In genomic region chr10:6145979-6146432, GRCh38 we compare ENCODE assay signal across 8 cellular contexts. TPM values are rescaled to one million over a fixed set of nuclear protein-coding genes. Genes with fewer than 3 reads are reported as not detected.
DNase-seq lines count a peak whose midpoint lies in the region; ATAC-seq, FAIRE-seq and TF ChIP-seq lines count a peak whose summit lies in the region.

No MANE protein-coding gene starts in this region.

- no peak for DNase-seq in activated naive CD4-positive, alpha-beta T cell treated with anti-CD3 and anti-CD28 coated beads, Interleukin-2, amount 10 ng/mL, durations not matched to agents 7 days and 5 days
- no peak for DNase-seq in activated naive CD4-positive, alpha-beta T cell treated with anti-CD3 and anti-CD28 coated beads, Interleukin-2, amount 50 U/mL, for 16 hours
- DNase-seq in GM12878 (ENCODE audit: low read depth, low spot score) = no peak
- DNase-seq in lung (ENCODE audit: low spot score) = no peak
- no peak for DNase-seq in upper lobe of left lung
- no peak for DNase-seq in OCI-M2 (lab: John Stamatoyannopoulos, UW; ENCODE audit: unreplicated experiment)
- no peak for DNase-seq in stimulated activated CD4-positive, alpha-beta T cell treated with anti-CD3 and anti-CD28 coated beads, Interleukin-12 subunit alpha, Interleukin-12 subunit beta, amount 100 ng/mL, for 4 hours

- POLR2A ChIA-PET in GM12878 (lab: Charles Lee) = interaction anchor here (1.0 kb wide), 1 partner anchor 10 kb away, joined by 3 read pairs; no protein-coding TSS in a partner anchor

- H3K4me2 ChIP-seq in GM12878 (ENCODE audit: control insufficient read depth, insufficient read depth) = peak overlapping the region; percentile 91

- intact Hi-C loops in GM12878 (cut with micrococcal nuclease; ENCODE audit: unreplicated experiment) = no loop called here

- RAD21 ChIA-PET in GM12878 (lab: Charles Lee; ENCODE audit: unreplicated experiment) = interaction anchor here (1.1 to 8.1 kb wide), 3 partner anchors 10 to 261 kb away, joined by 3 to 69 read pairs (median 9); no protein-coding TSS in a partner anchor

- TF ChIP-seq POLR2A in GM12878 (IDR thresholded peaks at IDR 0.05; ENCODE audit: low read depth, low read length) (no peak), upper lobe of left lung (IDR thresholded peaks at IDR 0.05) (peak in 1 of 4 donors; percentile 16)

- peak overlapping the region; percentile 55 for H3K27ac Mint-ChIP-seq in activated naive CD4-positive, alpha-beta T cell treated with anti-CD3 and anti-CD28 coated beads, Interleukin-2, amount 10 ng/mL, durations not matched to agents 7 days and 5 days

- no peak for FAIRE-seq in GM12878 (lab: Jason Lieb, UNC)

- ATAC-seq in GM12878 = no peak
- no peak for ATAC-seq in lung (ENCODE audit: insufficient read depth, low FRiP score)
- no peak for ATAC-seq in upper lobe of left lung (ENCODE audit: low FRiP score in 2 of 2)
- ATAC-seq in GM18498 (IDR thresholded peaks at IDR 0.05; ENCODE audit: unreplicated experiment) = no peak

- in situ Hi-C loops in GM12878 (cut with MboI) = no loop called here

- H3K27ac ChIP-seq in GM12878 (ENCODE audit: control insufficient read depth, insufficient read depth) (no peak overlapping the region), lung (ENCODE audit: low read depth in 1 of 2, low read length in 1 of 2) (no peak overlapping the region), upper lobe of left lung (peak overlapping the region in 3 of 4 donors; percentile 82 to 95 (median 91))

- H3K4me3 ChIP-seq in GM12878 (peak overlapping the region; percentile 88), lung (peak overlapping the region; percentile 73), upper lobe of left lung (peak overlapping the region; percentile 59 to 96 (median 88))

- CTCF ChIA-PET in activated naive CD4-positive, alpha-beta T cell treated with anti-CD3 and anti-CD28 coated beads, Interleukin-2, amount 10 ng/mL, durations not matched to agents 7 days and 5 days (lab: Charles Lee) = no interaction called here
- CTCF ChIA-PET in GM12878 (lab: Yijun Ruan, JAX) = interaction anchor here (1.1 to 1.2 kb wide), 4 partner anchors 10 to 260 kb away, joined by 3 to 5 read pairs (median 4); no protein-coding TSS in a partner anchor

- H3K9me3 ChIP-seq in GM12878 (replicated peaks; ENCODE audit: control insufficient read depth, insufficient read depth, low read length) (no peaks in the 10 kb centered on the region), lung (ENCODE audit: control insufficient read depth in 2 of 2, insufficient read depth in 1 of 2, low read length in 1 of 2) (no peaks in the 10 kb centered on the region), upper lobe of left lung (no peaks in the 10 kb centered on the region)

- H3K27me3 Mint-ChIP-seq in activated naive CD4-positive, alpha-beta T cell treated with anti-CD3 and anti-CD28 coated beads, Interleukin-2, amount 10 ng/mL, durations not matched to agents 7 days and 5 days = no peaks in the 10 kb centered on the region

- TF ChIP-seq RAD21 in GM12878 (IDR thresholded peaks at IDR 0.05; ENCODE audit: insufficient read depth, low read depth, low read length) = no peak

- no peaks in the 10 kb centered on the region for H3K36me3 ChIP-seq in GM12878 (ENCODE audit: control insufficient read depth in 2 of 2, insufficient read depth in 2 of 2, low read length in 1 of 2)
- H3K36me3 ChIP-seq in lung (ENCODE audit: control insufficient read depth in 2 of 2, insufficient read depth in 2 of 2, low read length in 2 of 2) = no peaks in the 10 kb centered on the region
- peaks cover 0 to 9% (median 0%) of the 10 kb centered on the region in 4 donors for H3K36me3 ChIP-seq in upper lobe of left lung

- SMC1A ChIA-PET in GM12878 (lab: Charles Lee; ENCODE audit: uncharacterized antibody, unreplicated experiment) = interaction anchor here (1.1 to 1.6 kb wide), 3 partner anchors 54 to 255 kb away, joined by 3 to 6 read pairs (median 3); no protein-coding TSS in a partner anchor

- H3K9me3 Mint-ChIP-seq in activated naive CD4-positive, alpha-beta T cell treated with anti-CD3 and anti-CD28 coated beads, Interleukin-2, amount 10 ng/mL, durations not matched to agents 7 days and 5 days = no peaks in the 10 kb centered on the region

- no peaks in the 10 kb centered on the region for H3K27me3 ChIP-seq in GM12878 (replicated peaks in 1 of 2; ENCODE audit: control insufficient read depth in 2 of 2, insufficient read depth in 2 of 2, low read length in 1 of 2)
- H3K27me3 ChIP-seq in lung (ENCODE audit: control insufficient read depth, insufficient read depth) = no peaks in the 10 kb centered on the region
- no peaks in the 10 kb centered on the region for H3K27me3 ChIP-seq in upper lobe of left lung

- H3K4me1 ChIP-seq in GM12878 (ENCODE audit: control insufficient read depth, insufficient read depth, low read length) (peaks cover 43% of the 10 kb centered on the region), lung (ENCODE audit: control insufficient read depth in 2 of 2, insufficient read depth in 2 of 2, low read length in 2 of 2) (peaks cover 0 to 4% of the 10 kb centered on the region in 2 donors), upper lobe of left lung (peaks cover 22 to 50% (median 26%) of the 10 kb centered on the region in 4 donors)

- no peak overlapping the region for H2AFZ ChIP-seq in GM12878 (ENCODE audit: control insufficient read depth, low read depth, low read length)

- H3K79me2 ChIP-seq in GM12878 (ENCODE audit: control insufficient read depth, insufficient read depth, low read length) = peaks cover 12% of the 10 kb centered on the region; the same call in 1 of the 2 replicates

- peaks cover 77% of the 10 kb centered on the region for H3K4me1 Mint-ChIP-seq in activated naive CD4-positive, alpha-beta T cell treated with anti-CD3 and anti-CD28 coated beads, Interleukin-2, amount 10 ng/mL, durations not matched to agents 7 days and 5 days

- H3K36me3 Mint-ChIP-seq in activated naive CD4-positive, alpha-beta T cell treated with anti-CD3 and anti-CD28 coated beads, Interleukin-2, amount 10 ng/mL, durations not matched to agents 7 days and 5 days = peaks cover 30% of the 10 kb centered on the region

- WGBS in GM12878 (ENCODE audit: insufficient coverage, insufficient replicate concordance, low lambda C conversion rate, missing lambda C conversion rate) = 58% methylated on average over 15 of the region's 15 CpGs
- WGBS in lung, 2 donors = 62 to 65% methylated on average over 14 to 15 of the region's 15 CpGs
- 53 to 68% methylated on average over 13 to 15 of the region's 15 CpGs for WGBS in upper lobe of left lung, 2 donors

- peak overlapping the region; percentile 68; the same call in 1 of the 2 replicates for H3K9ac ChIP-seq in GM12878 (ENCODE audit: control insufficient read depth, insufficient read depth, low read length)

- peak overlapping the region; percentile 83 for H3K4me3 Mint-ChIP-seq in activated naive CD4-positive, alpha-beta T cell treated with anti-CD3 and anti-CD28 coated beads, Interleukin-2, amount 10 ng/mL, durations not matched to agents 7 days and 5 days

- no peaks in the 10 kb centered on the region for H4K20me1 ChIP-seq in GM12878 (ENCODE audit: control insufficient read depth, insufficient read depth)

- no TSS peak for BruUV-seq in GM12878 (replicated peaks; lab: Mats Ljungman, UMichigan)

- TF ChIP-seq EP300 in GM12878 (IDR thresholded peaks at IDR 0.05; ENCODE audit: borderline replicate concordance in 1 of 2, control insufficient read depth in 1 of 2, low read depth in 2 of 2, low read length in 2 of 2) = no peak
- no peak for TF ChIP-seq EP300 in upper lobe of left lung (IDR thresholded peaks at IDR 0.05)

- TF ChIP-seq CTCF in GM12878 (IDR thresholded peaks at IDR 0.05 in 2 of 3, conservative IDR thresholded peaks at IDR 0.05 in 1 of 3; ENCODE audit: control insufficient read depth in 2 of 3, extremely low read depth in 1 of 3, insufficient read depth in 1 of 3, low read depth in 3 of 3, low read length in 3 of 3) (no peak), lung (IDR thresholded peaks at IDR 0.05; ENCODE audit: control extremely low read depth, extremely low read depth) (no peak), upper lobe of left lung (IDR thresholded peaks at IDR 0.05) (no peak)

RNA-seq across cellular contexts. Expression of gene PFKFB3, which starts 56.7 kb away (rescaled TPM):
- 217 and 258 TPM in 2 replicates for total RNA-seq in GM12878 (2013; cell fraction: nucleolus; rRNA removed)
- total RNA-seq in GM12878 (2014; rRNA removed) (13.0 and 14.7 TPM in 2 replicates), GM12878 (2014; rRNA removed; fragmentation: Illumina TruSeq; extraction: Trizol) (7.9 and 8.1 TPM in 2 replicates), GM12878 (2021) (23.5 and 26.8 TPM in 2 replicates), lung (10 to 100 TPM; 40.0 to 92.6 TPM), upper lobe of left lung (100 to 1,000 TPM in 1 of 6 donors, 10 to 100 TPM in 5; 48.2 to 236 (median 83.5) TPM)
- polyA plus RNA-seq in GM12878 (2011; ENCODE audit: low read depth) = 6.9 TPM
- polyA plus RNA-seq in GM12878 (2011; rRNA removed) (21.8 and 46.7 TPM in 2 replicates), GM12878 (2014; fragmentation: Illumina TruSeq; extraction: Trizol) (10.2 and 14.2 TPM in 2 replicates), GM12878 (2014; fragmentation: Nextera tagmentation; extraction: Ambion mirVana) (1 to 10 TPM; 1.6 to 2.6 TPM), GM12878 (2014; rRNA removed) (13.3 and 14.6 TPM in 2 replicates), GM12878 (2016; fragmentation: Nextera tagmentation; extraction: Ambion mirVana) (10 to 100 TPM; 18.8 to 19.4 TPM), lung (100 to 1,000 TPM in 1 of 2 donors, 10 to 100 TPM in 1; 11.4 to 234 TPM)
- 38.7 and 47.0 TPM in 2 replicates for polyA plus RNA-seq in GM12878 (2011; cell fraction: cytosol; rRNA removed)
- polyA plus RNA-seq in GM12878 (2011; cell fraction: nucleus; rRNA removed) = 115 and 127 TPM in 2 replicates
- polyA plus RNA-seq in GM12878 (2012) = 14.6 and 20.5 TPM in 2 replicates
- 48.5 and 62.2 TPM in 2 replicates for polyA minus RNA-seq in GM12878 (2011; rRNA and poly(A)+ RNA removed)
- 12.2 and 18.8 TPM in 2 replicates for polyA minus RNA-seq in GM12878 (2011; cell fraction: cytosol; rRNA and poly(A)+ RNA removed)
- polyA minus RNA-seq in GM12878 (2011; cell fraction: nucleus; rRNA and poly(A)+ RNA removed) = 57.4 and 65.9 TPM in 2 replicates

RNA-seq across cellular contexts. Expression of gene RBM17, which starts 57.2 kb away (rescaled TPM):
- total RNA-seq in GM12878 (2013; cell fraction: nucleolus; rRNA removed) = 136 and 141 TPM in 2 replicates
- total RNA-seq in GM12878 (2014; rRNA removed) = 38.3 and 49.0 TPM in 2 replicates
- 85.7 and 94.1 TPM in 2 replicates for total RNA-seq in GM12878 (2014; rRNA removed; fragmentation: Illumina TruSeq; extraction: Trizol)
- 101 and 106 TPM in 2 replicates for total RNA-seq in GM12878 (2021)
- polyA plus RNA-seq in GM12878 (2011; ENCODE audit: low read depth) = 52.6 TPM
- polyA plus RNA-seq in GM12878 (2011; rRNA removed) = 64.5 and 65.3 TPM in 2 replicates
- polyA plus RNA-seq in GM12878 (2011; cell fraction: cytosol; rRNA removed) = 33.5 and 38.9 TPM in 2 replicates
- 130 and 190 TPM in 2 replicates for polyA plus RNA-seq in GM12878 (2011; cell fraction: nucleus; rRNA removed)
- polyA plus RNA-seq in GM12878 (2012) = 73.3 and 80.2 TPM in 2 replicates
- polyA plus RNA-seq in GM12878 (2014; fragmentation: Illumina TruSeq; extraction: Trizol) = 156 and 160 TPM in 2 replicates
- 10 to 100 TPM; 28.4 to 45.0 TPM for polyA plus RNA-seq in GM12878 (2014; fragmentation: Nextera tagmentation; extraction: Ambion mirVana)
- polyA plus RNA-seq in GM12878 (2014; rRNA removed) = 79.9 and 82.1 TPM in 2 replicates
- polyA plus RNA-seq in GM12878 (2016; fragmentation: Nextera tagmentation; extraction: Ambion mirVana) = 100 to 1,000 TPM; 177 to 181 TPM
- polyA minus RNA-seq in GM12878 (2011; rRNA and poly(A)+ RNA removed) = 22.5 and 26.1 TPM in 2 replicates
- 11.8 and 17.6 TPM in 2 replicates for polyA minus RNA-seq in GM12878 (2011; cell fraction: cytosol; rRNA and poly(A)+ RNA removed)
- polyA minus RNA-seq in GM12878 (2011; cell fraction: nucleus; rRNA and poly(A)+ RNA removed) = 19.2 and 28.1 TPM in 2 replicates
- 100 to 1,000 TPM in 1 of 2 donors, 10 to 100 TPM in 1; 84.5 to 103 TPM for total RNA-seq in lung
- 10 to 100 TPM; 65.5 to 76.7 TPM for polyA plus RNA-seq in lung
- 100 to 1,000 TPM in 2 of 6 donors, 10 to 100 TPM in 4; 67.6 to 192 (median 84.8) TPM for total RNA-seq in upper lobe of left lung

Comparison
In these comparisons a context has a peak if more than half of its experiments do, and no peak if none do; other contexts are left out.
1. H3K27ac ChIP-seq: peak in upper lobe of left lung (3 of 4); none in GM12878 (single experiment) and lung (0 of 2).
2. Peak in every context shown above with its lines, with median percentiles within 50 percentile points of each other: H3K4me3 ChIP-seq.